In the genomic region with DNA sequence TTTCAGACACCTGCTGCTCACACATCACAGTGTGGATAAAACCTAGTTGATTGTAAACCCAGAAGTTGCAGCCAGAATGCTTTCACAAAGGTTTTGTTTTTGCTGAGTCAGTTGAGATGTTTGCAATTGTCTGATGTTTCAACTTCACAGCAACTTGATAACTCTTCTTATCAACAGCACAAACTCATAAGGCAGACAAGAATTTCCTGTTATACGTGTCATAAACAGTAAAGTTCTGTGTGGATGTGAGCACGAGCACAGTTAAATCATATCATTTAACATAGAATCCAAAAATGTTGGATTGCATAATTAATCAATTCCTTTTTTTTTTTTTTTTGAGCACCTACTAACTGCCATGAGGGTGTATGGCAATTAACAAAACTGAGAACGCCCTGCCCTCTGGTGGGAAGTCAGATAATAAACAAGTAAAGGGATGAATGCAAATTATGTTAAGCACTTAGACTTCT, we compare ENCODE assay signal across 9 cellular contexts.
DNase-seq lines count a peak whose midpoint lies in the region; ATAC-seq and TF ChIP-seq lines count a peak whose summit lies in the region.
"Had no signal": no experiment of that assay in that cellular context is flagged by ENCODE, and none has a peak within 500 bp of the region (broad histone marks: within the 10 kb centered on the region; RNA-seq: fewer than 3 reads in every experiment).

No MANE protein-coding gene starts in this region.

- WGBS in esophagus squamous epithelium, 2 donors = 38 to 39% methylated on average over 3 of the region's 3 CpGs
- WGBS in suprapubic skin = 44% methylated on average over 3 of the region's 3 CpGs

- no peaks in the 10 kb centered on the region for H3K36me3 Mint-ChIP-seq in glutamatergic neuron (ENCODE audit: unreplicated experiment)

- H3K4me3 Mint-ChIP-seq in glutamatergic neuron (ENCODE audit: unreplicated experiment) = no peak overlapping the region

- no peak for TF ChIP-seq EP300 in suprapubic skin (IDR thresholded peaks at IDR 0.05)

- no peak for ATAC-seq in GM18498 (IDR thresholded peaks at IDR 0.05; ENCODE audit: unreplicated experiment)

- in situ Hi-C loops in GM13977 (cut with MboI; ENCODE audit: low pct_unique_long_range_greater_than_20kb, low sequenced_read_pairs, unreplicated experiment) = no loop called here

- peak; percentile 71 for TF ChIP-seq CTCF in 22Rv1 (IDR thresholded peaks at IDR 0.05)
- peak; percentile 26 for TF ChIP-seq CTCF in GM13977 (IDR thresholded peaks at IDR 0.05; ENCODE audit: extremely low read depth, insufficient read depth, missing control alignments)
- peak; percentile 66 for TF ChIP-seq CTCF in glutamatergic neuron (IDR thresholded peaks at IDR 0.05; ENCODE audit: partially characterized antibody, unreplicated experiment)
- no peak for TF ChIP-seq CTCF in esophagus squamous epithelium (IDR thresholded peaks at IDR 0.05)
- TF ChIP-seq CTCF in suprapubic skin (IDR thresholded peaks at IDR 0.05) = no peak

- H3K27me3 Mint-ChIP-seq in glutamatergic neuron (ENCODE audit: unreplicated experiment) = no peaks in the 10 kb centered on the region

- peaks cover 6% of the 10 kb centered on the region for H3K4me1 Mint-ChIP-seq in glutamatergic neuron (ENCODE audit: low read depth, unreplicated experiment)

- H3K36me3 ChIP-seq in SJCRH30 (no peaks in the 10 kb centered on the region), esophagus squamous epithelium (no peaks in the 10 kb centered on the region), suprapubic skin (no peaks in the 10 kb centered on the region)

- 0 out of 2 replicates have a peak, but pooled peaks cover 3% of the 10 kb centered on the region for H3K27me3 ChIP-seq in SJCRH30
- no peaks in the 10 kb centered on the region for H3K27me3 ChIP-seq in esophagus squamous epithelium
- H3K27me3 ChIP-seq in suprapubic skin = no peaks in the 10 kb centered on the region

- H3K27ac ChIP-seq in 22Rv1 (no peak overlapping the region), SJCRH30 (no peak overlapping the region), esophagus squamous epithelium (no peak overlapping the region), suprapubic skin (no peak overlapping the region)

- H3K9me3 ChIP-seq in SJCRH30 (replicated peaks) (no peaks in the 10 kb centered on the region), esophagus squamous epithelium (no peaks in the 10 kb centered on the region), suprapubic skin (no peaks in the 10 kb centered on the region)

- no peaks in the 10 kb centered on the region for H3K9me3 Mint-ChIP-seq in glutamatergic neuron (ENCODE audit: unreplicated experiment)

- H3K4me3 ChIP-seq in SJCRH30 (no peak overlapping the region), esophagus squamous epithelium (no peak overlapping the region), suprapubic skin (no peak overlapping the region)

- H3K27ac Mint-ChIP-seq in glutamatergic neuron (ENCODE audit: unreplicated experiment) = no peak overlapping the region

- intact Hi-C loops in esophagus squamous epithelium (cut with DNase I) = no loop called here

- no peak for DNase-seq in GM13977 (ENCODE audit: low spot score)
- DNase-seq in SJCRH30 = peak; percentile 7 to 47
- peak; percentile 31 for DNase-seq in glutamatergic neuron
- no peak for DNase-seq in esophagus squamous epithelium (lab: John Stamatoyannopoulos, UW)
- DNase-seq in suprapubic skin (ENCODE audit: low spot score in 2 of 2) = no peak
- DNase-seq in hippocampal formation (lab: John Stamatoyannopoulos, UW) = no peak
- DNase-seq: activated CD8-positive, alpha-beta memory T cell treated with anti-CD3 and anti-CD28 coated beads for 24 hours had no signal

- TF ChIP-seq POLR2A in esophagus squamous epithelium (IDR thresholded peaks at IDR 0.05) (no peak), suprapubic skin (IDR thresholded peaks at IDR 0.05) (no peak)

- H3K4me1 ChIP-seq in SJCRH30 = no peaks in the 10 kb centered on the region
- no peaks in the 10 kb centered on the region for H3K4me1 ChIP-seq in esophagus squamous epithelium
- H3K4me1 ChIP-seq in suprapubic skin = no peaks in the 10 kb centered on the region

Comparison
In these comparisons a context has a peak if more than half of its experiments do, and no peak if none do; other contexts are left out.
1. CTCF ChIP-seq: peak in 22Rv1 (single experiment), GM13977 (single experiment) and glutamatergic neuron (single experiment); none in esophagus squamous epithelium (0 of 6) and suprapubic skin (0 of 2).
2. DNase-seq: peak in SJCRH30 (2 of 2) and glutamatergic neuron (single experiment); none in GM13977 (single experiment), esophagus squamous epithelium (single experiment), suprapubic skin (0 of 2) and hippocampal formation (0 of 2).